In the genomic region with DNA sequence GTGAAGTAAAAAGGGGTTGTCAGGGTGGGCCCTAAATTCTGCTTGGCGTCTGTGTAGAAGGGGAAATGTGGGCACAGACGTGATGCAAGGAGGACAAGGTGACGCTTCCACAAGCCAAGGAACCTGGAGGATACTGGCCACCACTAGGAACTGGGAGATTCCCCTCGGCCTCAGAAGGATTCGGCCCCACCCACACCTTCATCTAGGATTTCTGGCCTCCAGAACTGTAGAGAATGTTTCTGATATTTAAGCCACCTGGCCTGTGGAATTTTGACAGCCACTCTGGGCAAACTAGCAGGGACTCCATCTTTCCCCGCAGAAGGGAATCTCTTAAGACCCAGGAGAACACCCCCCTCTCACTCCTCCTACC, we compare ENCODE assay signal across 8 cellular contexts. TPM values are rescaled to one million over a fixed set of nuclear protein-coding genes. Genes with fewer than 3 reads are reported as not detected.
A peak's percentile ranks its signal among the peaks of the same experiment; 100 is the strongest.
DNase-seq lines count a peak whose midpoint lies in the region; ATAC-seq and TF ChIP-seq lines count a peak whose summit lies in the region.

No MANE protein-coding gene starts in this region.

- POLR2A ChIA-PET in AG04450 (lab: Yijun Ruan, JAX) = interaction anchor here (1.7 kb wide), 1 partner anchor 35 kb away, joined by 5 read pairs; no protein-coding TSS in a partner anchor
- POLR2A ChIA-PET in naive thymus-derived CD4-positive, alpha-beta T cell (lab: Charles Lee) = interaction anchor here (0.8 to 2.4 kb wide), 3 partner anchors 38 to 907 kb away, joined by 3 to 28 read pairs (median 7); partner anchors contain the start of gene TIMM13

- peaks cover 29 to 54% (median 44%) of the 10 kb centered on the region in 7 donors for H3K4me1 Mint-ChIP-seq in naive thymus-derived CD4-positive, alpha-beta T cell

- H3K9me3 Mint-ChIP-seq in naive thymus-derived CD4-positive, alpha-beta T cell = peaks cover 0 to 12% (median 0%) of the 10 kb centered on the region in 11 donors

- H3K4me1 ChIP-seq in KMS-11 (ENCODE audit: low read depth, poor library complexity, severe bottlenecking) = peaks cover 50% of the 10 kb centered on the region
- H3K4me1 ChIP-seq in naive thymus-derived CD4-positive, alpha-beta T cell (ENCODE audit: control insufficient read depth in 2 of 2, insufficient read depth in 2 of 2, low read length in 2 of 2) = peaks cover 27 to 35% of the 10 kb centered on the region in 2 donors

- no peak for ATAC-seq in naive thymus-derived CD4-positive, alpha-beta T cell
- ATAC-seq in GM21737 (IDR thresholded peaks at IDR 0.05; ENCODE audit: unreplicated experiment) (no peak), GM21825 (IDR thresholded peaks at IDR 0.05; ENCODE audit: unreplicated experiment) (no peak)

- H3K36me3 Mint-ChIP-seq in naive thymus-derived CD4-positive, alpha-beta T cell = peaks cover 3 to 21% (median 14%) of the 10 kb centered on the region in 5 donors

- H3K4me3 ChIP-seq in AG04450 (ENCODE audit: low read depth, low read length) = peak overlapping the region; percentile 83
- H3K4me3 ChIP-seq in KMS-11 (IDR thresholded peaks at IDR 0.05; ENCODE audit: insufficient read depth, low read depth, low read length) = no peak overlapping the region
- peak overlapping the region; percentile 98 for H3K4me3 ChIP-seq in coronary artery
- H3K4me3 ChIP-seq in naive thymus-derived CD4-positive, alpha-beta T cell (ENCODE audit: low read length) = peak overlapping the region; percentile 75

- peak overlapping the region; percentile 88 for H3K9ac ChIP-seq in KMS-11

- H2AFZ ChIP-seq in KMS-11 (ENCODE audit: low read depth) = no peak overlapping the region

- TF ChIP-seq CTCF in AG04450 (IDR thresholded peaks at IDR 0.05; ENCODE audit: low read depth, low read length) = no peak
- TF ChIP-seq CTCF in KMS-11 (conservative IDR thresholded peaks at IDR 0.05; ENCODE audit: low read depth, low read length) = no peak
- no peak for TF ChIP-seq CTCF in coronary artery (IDR thresholded peaks at IDR 0.05)

- H3K27me3 ChIP-seq in AG04450 (ENCODE audit: control insufficient read depth, insufficient read depth, low read length) = no peaks in the 10 kb centered on the region
- no peaks in the 10 kb centered on the region for H3K27me3 ChIP-seq in KMS-11 (ENCODE audit: insufficient read depth, low read depth)
- no peaks in the 10 kb centered on the region for H3K27me3 ChIP-seq in naive thymus-derived CD4-positive, alpha-beta T cell (ENCODE audit: control insufficient read depth in 2 of 2, insufficient read depth in 2 of 2, low read length in 2 of 2)

- H3K27ac ChIP-seq in AG04450 (ENCODE audit: low read depth, low read length) (no peak overlapping the region), KMS-11 (peak overlapping the region; percentile 78), coronary artery (peak overlapping the region; percentile 98 to 100)
- H3K27ac ChIP-seq in naive thymus-derived CD4-positive, alpha-beta T cell (ENCODE audit: low read depth, low read length) = peak overlapping the region; percentile 93

- peak overlapping the region; percentile 68 to 91 (median 77) for H3K27ac Mint-ChIP-seq in naive thymus-derived CD4-positive, alpha-beta T cell

- H3K27me3 Mint-ChIP-seq in naive thymus-derived CD4-positive, alpha-beta T cell = peaks cover 0 to 5% (median 0%) of the 10 kb centered on the region in 5 donors

- peak overlapping the region; percentile 68 for H3K4me2 ChIP-seq in KMS-11

- H4K20me1 ChIP-seq in KMS-11 (ENCODE audit: insufficient read depth) = peaks cover 7% of the 10 kb centered on the region

- intact Hi-C loops in naive thymus-derived CD4-positive, alpha-beta T cell (cut with micrococcal nuclease) = loop anchor here (1.0 to 5.0 kb wide), 4 partner anchors 79 to 237 kb away; partner anchors contain the start of gene LMNB2 (in 1 of the 2)

- H3K4me3 Mint-ChIP-seq in naive thymus-derived CD4-positive, alpha-beta T cell = peak overlapping the region; percentile 82 to 100 (median 96)

- peaks cover 67% of the 10 kb centered on the region for H3K79me2 ChIP-seq in KMS-11 (ENCODE audit: insufficient read depth, low read depth)

- DNase-seq in AG04450 (ENCODE audit: low read depth, low spot score) (no peak), coronary artery (ENCODE audit: low spot score) (no peak), dedifferentiated amniotic fluid mesenchymal stem cell (ENCODE audit: extremely low spot score) (no peak), cerebellum (ENCODE audit: low spot score) (no peak)
- DNase-seq in naive thymus-derived CD4-positive, alpha-beta T cell = no peak

- CTCF ChIA-PET in AG04450 (lab: Charles Lee) = interaction anchor here (1.3 to 1.9 kb wide), 2 partner anchors 79 kb away, joined by 4 to 7 read pairs; no protein-coding TSS in a partner anchor
- CTCF ChIA-PET in naive thymus-derived CD4-positive, alpha-beta T cell (lab: Charles Lee) = interaction anchor here (0.6 to 1.5 kb wide), 3 partner anchors 40 to 754 kb away, joined by 3 to 7 read pairs (median 7); partner anchors contain the start of genes LSM7 and SPPL2B

- H3K9me3 ChIP-seq in AG04450 (ENCODE audit: control insufficient read depth, insufficient read depth, low read length) = peaks cover 5% of the 10 kb centered on the region
- no peaks in the 10 kb centered on the region for H3K9me3 ChIP-seq in naive thymus-derived CD4-positive, alpha-beta T cell (ENCODE audit: control insufficient read depth in 2 of 3, low read length in 3 of 3)

- peaks cover 7% of the 10 kb centered on the region; the same call in 1 of the 2 replicates for H3K36me3 ChIP-seq in KMS-11 (ENCODE audit: insufficient read depth)
- H3K36me3 ChIP-seq in naive thymus-derived CD4-positive, alpha-beta T cell (ENCODE audit: control insufficient read depth in 2 of 3, insufficient read depth in 3 of 3, low read length in 3 of 3) = peaks cover 0 to 38% (median 0%) of the 10 kb centered on the region in 3 experiments

RNA-seq across cellular contexts. Expression of gene PLEKHJ1, which starts 1.1 kb away (rescaled TPM):
- polyA plus RNA-seq in AG04450 (2011; rRNA removed) = 38.7 and 39.3 TPM in 2 replicates
- polyA minus RNA-seq in AG04450 (2011; rRNA and poly(A)+ RNA removed) = 21.1 and 30.5 TPM in 2 replicates
- total RNA-seq in naive thymus-derived CD4-positive, alpha-beta T cell = 10 to 100 TPM; 32.9 to 65.0 (median 50.2) TPM
- polyA plus RNA-seq in naive thymus-derived CD4-positive, alpha-beta T cell = 100 to 1,000 TPM in 1 of 2 donors, 10 to 100 TPM in 1; 79.5 to 123 TPM
- 28.1 TPM for total RNA-seq in cerebellum

RNA-seq across cellular contexts. Expression of gene SF3A2, which starts 1.6 kb away (rescaled TPM):
- 7.0 and 9.5 TPM in 2 replicates for polyA plus RNA-seq in AG04450 (2011; rRNA removed)
- polyA minus RNA-seq in AG04450 (2011; rRNA and poly(A)+ RNA removed) = 11.7 and 14.1 TPM in 2 replicates
- 100 to 1,000 TPM; 131 to 150 (median 133) TPM for total RNA-seq in naive thymus-derived CD4-positive, alpha-beta T cell
- 10 to 100 TPM; 22.3 to 34.5 TPM for polyA plus RNA-seq in naive thymus-derived CD4-positive, alpha-beta T cell
- total RNA-seq in cerebellum = 46.6 TPM

RNA-seq across cellular contexts. Expression of gene AMH, which starts 14.1 kb away (rescaled TPM):
- not detected in 2 replicates for polyA plus RNA-seq in AG04450 (2011; rRNA removed)
- not detected in 2 replicates for polyA minus RNA-seq in AG04450 (2011; rRNA and poly(A)+ RNA removed)
- total RNA-seq in naive thymus-derived CD4-positive, alpha-beta T cell = 10 to 100 TPM in 2 of 5 experiments, 1 to 10 TPM in 2, under 1 TPM in 1; 0.37 to 12.9 (median 4.6) TPM
- not detected for polyA plus RNA-seq in naive thymus-derived CD4-positive, alpha-beta T cell
- 1.6 TPM for total RNA-seq in cerebellum

RNA-seq across cellular contexts. Expression of gene JSRP1, which starts 21.2 kb away (rescaled TPM):
- polyA plus RNA-seq in AG04450 (2011; rRNA removed) = not detected in 2 replicates
- not detected in 2 replicates for polyA minus RNA-seq in AG04450 (2011; rRNA and poly(A)+ RNA removed)
- total RNA-seq in naive thymus-derived CD4-positive, alpha-beta T cell = under 1 TPM in 3 of 5 experiments, not detected in 2; 0.24 to 0.41 (median 0.27) TPM
- under 1 TPM in 1 of 2 donors, not detected in 1; 0.54 TPM for polyA plus RNA-seq in naive thymus-derived CD4-positive, alpha-beta T cell
- total RNA-seq in cerebellum = not detected

RNA-seq across cellular contexts. Expression of gene PEAK3, which starts 47.0 kb away (rescaled TPM):
- 0.04 TPM in 1 of 2 replicates, not detected in the other for polyA plus RNA-seq in AG04450 (2011; rRNA removed)
- polyA minus RNA-seq in AG04450 (2011; rRNA and poly(A)+ RNA removed) = not detected in 2 replicates
- 1 to 10 TPM in 1 of 5 experiments, under 1 TPM in 3, not detected in 1; 0.14 to 3.9 (median 0.45) TPM for total RNA-seq in naive thymus-derived CD4-positive, alpha-beta T cell
- polyA plus RNA-seq in naive thymus-derived CD4-positive, alpha-beta T cell = under 1 TPM; 0.14 to 0.44 TPM
- not detected for total RNA-seq in cerebellum
